In genomic region chr10:50419091-50419490, GRCh38 we compare ENCODE assay signal across 1 cellular context.
TF ChIP-seq lines count a peak whose summit lies in the region.

No MANE protein-coding gene starts in this region.

TF ChIP-seq in IMR-90, 13 proteins besides CTCF, POLR2A, EP300 and RAD21 (continued from another document):
- TF ChIP-seq, protein P1, sequence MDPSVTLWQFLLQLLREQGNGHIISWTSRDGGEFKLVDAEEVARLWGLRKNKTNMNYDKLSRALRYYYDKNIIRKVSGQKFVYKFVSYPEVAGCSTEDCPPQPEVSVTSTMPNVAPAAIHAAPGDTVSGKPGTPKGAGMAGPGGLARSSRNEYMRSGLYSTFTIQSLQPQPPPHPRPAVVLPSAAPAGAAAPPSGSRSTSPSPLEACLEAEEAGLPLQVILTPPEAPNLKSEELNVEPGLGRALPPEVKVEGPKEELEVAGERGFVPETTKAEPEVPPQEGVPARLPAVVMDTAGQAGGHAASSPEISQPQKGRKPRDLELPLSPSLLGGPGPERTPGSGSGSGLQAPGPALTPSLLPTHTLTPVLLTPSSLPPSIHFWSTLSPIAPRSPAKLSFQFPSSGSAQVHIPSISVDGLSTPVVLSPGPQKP (IDR thresholded peaks at IDR 0.05; ENCODE audit: borderline replicate concordance, low read depth, low read length): no peak
- TF ChIP-seq NFE2L2 (IDR thresholded peaks at IDR 0.05; ENCODE audit: low read depth, low read length): no peak
- TF ChIP-seq RFX5 (IDR thresholded peaks at IDR 0.05; ENCODE audit: low read depth, low read length): no peak
- TF ChIP-seq MXI1 (IDR thresholded peaks at IDR 0.05; ENCODE audit: borderline replicate concordance, low read depth, low read length): no peak
- no peak for TF ChIP-seq USF2 (IDR thresholded peaks at IDR 0.05; ENCODE audit: low read depth, low read length)
